ENCODE assay signal across 33 cellular contexts in genomic region chr13:26534036-26534726, GRCh38. TPM values are rescaled to one million over a fixed set of nuclear protein-coding genes. Genes with fewer than 3 reads are reported as not detected.
"Had no signal": no experiment of that assay in that cellular context is flagged by ENCODE, and none has a peak within 500 bp of the region (broad histone marks: within the 10 kb centered on the region; RNA-seq: fewer than 3 reads in every experiment).

No MANE protein-coding gene starts in this region.

- H3K27ac ChIP-seq: esophagus muscularis mucosa, foreskin keratinocyte, gastrocnemius medialis, heart right ventricle, hepatocyte, VCaP had no signal

- H3K27me3 ChIP-seq: gastrocnemius medialis, hepatocyte had no signal

- FAIRE-seq: astrocyte, colon had no signal

- ATAC-seq: activated naive CD4-positive, alpha-beta T cell treated with anti-CD3 and anti-CD28 coated beads, Interleukin-2, amount 50 U/mL, for 72 hours; activated T-cell treated with anti-CD3 and anti-CD28 coated beads, Interleukin-2, amount 50 U/mL, for 72 hours; effector memory CD8-positive, alpha-beta T cell; foreskin keratinocyte; gastrocnemius medialis; heart right ventricle; WTC11 had no signal

- DNase-seq: activated CD4-positive, alpha-beta memory T cell treated with anti-CD3 and anti-CD28 coated beads, Interleukin-2, amount 10 ng/mL, durations not matched to agents 7 days and 5 days; activated CD4-positive, alpha-beta T cell treated with anti-CD3 and anti-CD28 coated beads for 1 hour; activated CD4-positive, alpha-beta T cell treated with anti-CD3 and anti-CD28 coated beads for 4 hours; activated CD4-positive, alpha-beta T cell treated with anti-CD3 and anti-CD28 coated beads, Interleukin-2, amount 10 ng/mL, durations not matched to agents 7 days and 5 days; activated CD4-positive, alpha-beta T cell treated with anti-CD3 and anti-CD28 coated beads, Interleukin-2, amount 50 U/mL, for 4 hours; activated CD8-positive, alpha-beta memory T cell treated with anti-CD3 and anti-CD28 coated beads, Interleukin-2, amount 50 U/mL, for 48 hours; activated gamma-delta T cell; activated naive CD4-positive, alpha-beta T cell; activated naive CD4-positive, alpha-beta T cell treated with anti-CD3 and anti-CD28 coated beads, Interleukin-2, amount 10 ng/mL, durations not matched to agents 7 days and 5 days; activated naive CD8-positive, alpha-beta T cell treated with anti-CD3 and anti-CD28 coated beads, Interleukin-2, amount 10 ng/mL, durations not matched to agents 7 days and 5 days; activated T-cell treated with anti-CD3 and anti-CD28 coated beads for 4 hours; activated T-cell treated with anti-CD3 and anti-CD28 coated beads, Interleukin-2, amount 50 U/mL, for 24 hours; activated T-cell treated with anti-CD3 and anti-CD28 coated beads, Interleukin-2, amount 50 U/mL, for 72 hours; amniotic stem cell; anterior cingulate cortex; cortex of kidney; dermis blood vessel endothelial cell; effector CD4-positive, alpha-beta T cell; effector memory CD8-positive, alpha-beta T cell; erythroblast; foreskin keratinocyte; gastrocnemius medialis; glutamatergic neuron; heart right ventricle; T-helper 2 cell had no signal

- H3K36me3 ChIP-seq: esophagus muscularis mucosa, gastrocnemius medialis, heart right ventricle had no signal

- H2AFZ ChIP-seq: hepatocyte had no signal

- H3K4me1 ChIP-seq: esophagus muscularis mucosa, foreskin keratinocyte, gastrocnemius medialis had no signal

- H3K4me2 ChIP-seq: hepatocyte had no signal

- H3K4me3 ChIP-seq: esophagus muscularis mucosa, gastrocnemius medialis, heart right ventricle, hepatocyte had no signal

- H3K79me2 ChIP-seq: hepatocyte had no signal

- H3K9me3 ChIP-seq: esophagus muscularis mucosa, gastrocnemius medialis, heart right ventricle had no signal

RNA-seq across cellular contexts. Expression of gene WASF3, which starts 23.3 kb away (rescaled TPM):
- total RNA-seq: activated CD4-positive, alpha-beta memory T cell treated with anti-CD3 and anti-CD28 coated beads, Interleukin-2, amount 10 ng/mL, durations not matched to agents 7 days and 5 days; activated naive CD8-positive, alpha-beta T cell treated with anti-CD3 and anti-CD28 coated beads, Interleukin-2, amount 10 ng/mL, durations not matched to agents 7 days and 5 days; T-helper 1 cell treated with Interleukin-12 subunit alpha and Interleukin-12 subunit beta and Interleukin-4 antibody, amounts not matched to agents 30 ng/mL and 1 ng/mL, for 36 hours had no signal
